1 cellular context compared by ENCODE assay signal in genomic region chr1:21913763-21914162, GRCh38.
TF ChIP-seq lines count a peak whose summit lies in the region.

No MANE protein-coding gene starts in this region.

TF ChIP-seq in K562, 482 proteins besides CTCF, POLR2A, EP300 and RAD21:
- TF ChIP-seq PKNOX1 (IDR thresholded peaks at IDR 0.05) (peak; percentile 29; the same call in 1 of the 2 replicates), RBM34 (IDR thresholded peaks at IDR 0.05; ENCODE audit: borderline replicate concordance, insufficient read depth, low read length) (no peak), RNF219 (CRISPR knock-in tag; IDR thresholded peaks at IDR 0.05) (no peak), JUND (IDR thresholded peaks at IDR 0.05; ENCODE audit: borderline replicate concordance, low read depth, low read length) (peak; percentile 58), JUND (tag; IDR thresholded peaks at IDR 0.05; ENCODE audit: borderline replicate concordance, low read depth, low read length) (no peak; the same call in 2 of the 3 replicates), TRIM24 (IDR thresholded peaks at IDR 0.05) (no peak), FOSL1 (tag; conservative IDR thresholded peaks at IDR 0.05) (peak; percentile 59), ATF3 (IDR thresholded peaks at IDR 0.05) (peak; percentile 58; the same call in 1 of the 2 replicates), ATF3 (CRISPR knock-in tag; conservative IDR thresholded peaks at IDR 0.05) (no peak), MEIS2 (IDR thresholded peaks at IDR 0.05; ENCODE audit: partially characterized antibody) (peak; percentile 9)
